In the genomic region with DNA sequence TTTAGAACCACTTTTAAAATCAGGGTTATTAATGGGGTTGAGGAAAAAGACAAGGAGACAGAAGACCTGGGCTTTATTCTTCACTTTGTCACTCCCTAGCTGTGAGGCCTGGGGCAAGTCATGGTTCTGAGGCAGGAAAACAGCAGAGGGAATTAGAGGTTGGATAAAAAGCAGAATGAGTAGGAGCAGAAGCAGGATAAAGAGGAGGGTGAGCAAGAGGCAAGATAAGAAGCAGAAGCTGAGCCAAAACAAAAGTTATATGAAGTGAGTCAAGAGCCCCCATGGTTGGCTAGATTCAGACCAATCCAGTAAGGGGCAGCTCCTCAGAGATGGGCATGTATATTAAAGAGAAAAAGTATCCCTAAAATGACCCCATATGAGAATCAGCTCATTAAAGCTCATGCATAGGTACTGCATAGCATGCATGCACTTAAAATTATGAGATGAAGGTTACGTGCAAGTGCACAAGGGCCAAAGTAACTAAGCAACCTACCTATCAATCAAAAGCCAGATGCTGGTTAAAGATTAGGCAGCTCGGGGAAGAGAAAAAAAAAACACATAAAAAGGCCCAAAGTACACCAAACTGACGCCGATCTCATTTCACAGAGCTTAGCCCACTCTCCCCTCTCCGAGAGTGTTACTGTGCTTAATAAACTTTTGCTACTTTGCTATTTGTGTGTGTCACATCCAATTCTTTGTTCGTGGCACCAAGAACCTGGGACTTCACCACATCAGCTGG, we compare ENCODE assay signal across 20 cellular contexts. TPM values are rescaled to one million over a fixed set of nuclear protein-coding genes. Genes with fewer than 3 reads are reported as not detected.
DNase-seq lines count a peak whose midpoint lies in the region; ATAC-seq and TF ChIP-seq lines count a peak whose summit lies in the region.
"Had no signal": no experiment of that assay in that cellular context is flagged by ENCODE, and none has a peak within 500 bp of the region (broad histone marks: within the 10 kb centered on the region; RNA-seq: fewer than 3 reads in every experiment).

No MANE protein-coding gene starts in this region.

- H3K27ac Mint-ChIP-seq in activated CD4-positive, alpha-beta memory T cell treated with anti-CD3 and anti-CD28 coated beads for 36 hours: no peak overlapping the region
- H3K27ac Mint-ChIP-seq: CD4-positive, alpha-beta T cell had no signal

- CTCF ChIA-PET in HEK293 (lab: Yijun Ruan, JAX): interaction anchor here (0.6 to 1.8 kb wide), 5 partner anchors 9 to 138 kb away, joined by 3 to 12 read pairs (median 4); no protein-coding TSS in a partner anchor
- CTCF ChIA-PET in activated CD4-positive, alpha-beta memory T cell treated with anti-CD3 and anti-CD28 coated beads for 36 hours (lab: Charles Lee): interaction anchor here (1.0 to 1.6 kb wide), 3 partner anchors 9 to 137 kb away, joined by 3 to 4 read pairs (median 3); no protein-coding TSS in a partner anchor

- H3K4me3 Mint-ChIP-seq in activated CD4-positive, alpha-beta memory T cell treated with anti-CD3 and anti-CD28 coated beads for 36 hours: no peak overlapping the region
- H3K4me3 Mint-ChIP-seq: CD4-positive, alpha-beta T cell had no signal

- no peak overlapping the region for H3K27ac ChIP-seq in HEK293 (ENCODE audit: extremely low read depth, low read depth, low read length)
- H3K27ac ChIP-seq: A549 had no signal

- intact Hi-C loops in left colon (cut with DNase I, micrococcal nuclease): no loop called here
- intact Hi-C loops in activated CD4-positive, alpha-beta memory T cell treated with anti-CD3 and anti-CD28 coated beads for 36 hours (cut with micrococcal nuclease): no loop called here

- H3K4me3 ChIP-seq in HEK293 (ENCODE audit: low read depth, low read length): no peak overlapping the region
- H3K4me3 ChIP-seq: A549 had no signal

- H3K27me3 Mint-ChIP-seq in activated CD4-positive, alpha-beta memory T cell treated with anti-CD3 and anti-CD28 coated beads for 36 hours: peaks cover 26% of the 10 kb centered on the region

- H3K4me1 ChIP-seq in HEK293 (ENCODE audit: control insufficient read depth, insufficient read depth, low read length): no peaks in the 10 kb centered on the region

- H3K36me3 Mint-ChIP-seq in activated CD4-positive, alpha-beta memory T cell treated with anti-CD3 and anti-CD28 coated beads for 36 hours: no peaks in the 10 kb centered on the region

- DNase-seq in NCI-H226 (peak; percentile 62), amniotic epithelial cell (ENCODE audit: low read depth) (peak; percentile 57), left colon (no peak), NCI-H524 treated with DMSO at 0.1 percent for 48 hours (lab: John Stamatoyannopoulos, UW) (no peak)
- no peak for DNase-seq in activated CD4-positive, alpha-beta memory T cell treated with anti-CD3 and anti-CD28 coated beads for 36 hours
- DNase-seq: CD4-positive, alpha-beta T cell; DMS153; GDM1; Kasumi-1; NCI-H1105 treated with DMSO at 0.1 percent for 48 hours; NCI-H1694; NCI-H2081 treated with DMSO at 0.1 percent for 48 hours; NCI-H510A; NCI-H82 had no signal

- H3K9me3 ChIP-seq in HEK293 (ENCODE audit: control insufficient read depth, insufficient read depth, low read depth, low read length): no peaks in the 10 kb centered on the region
- H3K9me3 ChIP-seq: A549 had no signal

- POLR2A ChIA-PET in HEK293 (lab: Yijun Ruan, JAX): no interaction called here
- POLR2A ChIA-PET in activated CD4-positive, alpha-beta memory T cell treated with anti-CD3 and anti-CD28 coated beads for 36 hours (lab: Charles Lee): no interaction called here

- no peak for TF ChIP-seq CTCF in HEK293 (tag by site-specific recombination; IDR thresholded peaks at IDR 0.05)

- H3K4me1 Mint-ChIP-seq in activated CD4-positive, alpha-beta memory T cell treated with anti-CD3 and anti-CD28 coated beads for 36 hours (ENCODE audit: low read depth): peaks cover 8% of the 10 kb centered on the region

- H3K9me3 Mint-ChIP-seq in activated CD4-positive, alpha-beta memory T cell treated with anti-CD3 and anti-CD28 coated beads for 36 hours: no peaks in the 10 kb centered on the region
- H3K9me3 Mint-ChIP-seq: CD4-positive, alpha-beta T cell had no signal

- peak; percentile 26 for ATAC-seq in left colon
- ATAC-seq in HG03108 (IDR thresholded peaks at IDR 0.05; ENCODE audit: unreplicated experiment): no peak
- ATAC-seq in GM19035 (IDR thresholded peaks at IDR 0.05; ENCODE audit: unreplicated experiment): no peak
- ATAC-seq: A549 had no signal

- no peaks in the 10 kb centered on the region for H3K36me3 ChIP-seq in HEK293 (ENCODE audit: control insufficient read depth in 2 of 2, insufficient read depth in 1 of 2, low read length in 2 of 2)

TF ChIP-seq in HEK293, 187 proteins besides CTCF, POLR2A, EP300 and RAD21:
- TF ChIP-seq ZNF133 (tag by site-specific recombination; IDR thresholded peaks at IDR 0.05) (peak; percentile 38; the same call in 1 of the 2 replicates), ZNF560 (tag by site-specific recombination; IDR thresholded peaks at IDR 0.05; ENCODE audit: borderline replicate concordance) (no peak)

RNA-seq across cellular contexts. Expression of a gene that starts 2.3 kb away (rescaled TPM):
- total RNA-seq in left colon: under 1 TPM; 0.61 to 0.89 TPM
- not detected for total RNA-seq in activated CD4-positive, alpha-beta memory T cell treated with anti-CD3 and anti-CD28 coated beads for 36 hours
- total RNA-seq: CD4-positive, alpha-beta T cell; Daoy; HT-29 had no signal

Comparison
In these comparisons a context has a peak if more than half of its experiments do, and no peak if none do; other contexts are left out.
1. DNase-seq: peak in NCI-H226 (single experiment) and amniotic epithelial cell (single experiment); none in left colon (0 of 2), activated CD4-positive, alpha-beta memory T cell treated with anti-CD3 and anti-CD28 coated beads for 36 hours (single experiment) and NCI-H524 treated with DMSO at 0.1 percent for 48 hours (single experiment).